In the genomic region with DNA sequence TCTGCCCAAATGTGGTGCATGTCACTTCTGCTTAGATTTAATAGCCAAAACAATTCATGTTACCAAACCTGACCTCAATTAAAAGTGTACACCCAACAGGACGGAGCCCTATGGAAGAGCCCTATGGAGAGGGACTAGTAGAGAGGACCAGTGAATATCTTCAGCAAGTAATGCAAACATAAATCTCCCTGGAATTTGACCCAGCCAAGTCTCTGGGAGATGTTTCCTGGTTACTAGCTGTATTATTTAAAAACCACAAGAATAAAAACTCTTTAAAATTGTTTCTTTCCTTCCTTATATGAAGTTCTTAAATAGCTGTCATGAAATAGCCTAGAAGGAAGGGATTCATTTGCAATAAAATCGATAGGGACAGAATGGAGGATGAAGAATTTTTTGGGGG, we compare ENCODE assay signal across 26 cellular contexts.
"Had no signal": no experiment of that assay in that cellular context is flagged by ENCODE, and none has a peak within 500 bp of the region (broad histone marks: within the 10 kb centered on the region; RNA-seq: fewer than 3 reads in every experiment).

No MANE protein-coding gene starts in this region.

- H3K27ac ChIP-seq: neutrophil, pancreas, psoas muscle, stomach, suprapubic skin, tibial nerve, WERI-Rb-1 had no signal

- H3K27me3 ChIP-seq: neutrophil, stomach, suprapubic skin, tibial nerve had no signal

- H3K4me3 ChIP-seq: pancreas, psoas muscle, skin epidermis, stomach, suprapubic skin, tibial nerve had no signal

- ATAC-seq: activated CD8-positive, alpha-beta T cell treated with anti-CD3 and anti-CD28 coated beads, Interleukin-2, amount 10 ng/mL, durations not matched to agents 7 days and 5 days; pancreas; right cardiac atrium; stimulated activated memory B cell treated with anti-CD40 and anti-IgM and Interleukin-4, amounts not matched to agents 10 μg/mL and 1 μg/mL and 100 μg/mL, for 72 hours had no signal

- DNase-seq: activated CD4-positive, alpha-beta T cell treated with anti-CD3 and anti-CD28 coated beads, Interleukin-2, amount 50 U/mL, for 1 hour; activated CD4-positive, CD25-positive, alpha-beta regulatory T cell treated with anti-CD3 and anti-CD28 coated beads, Interleukin-2, amount 50 U/mL, for 72 hours; activated CD8-positive, alpha-beta T cell treated with anti-CD3 and anti-CD28 coated beads, Interleukin-2, amount 10 ng/mL, durations not matched to agents 7 days and 5 days; activated gamma-delta T cell treated with Interleukin-2 at 50 U/mL for 16 hours; activated T-cell treated with anti-CD3 and anti-CD28 coated beads, Interleukin-2, amount 50 U/mL, for 1 hour; amniotic stem cell; caudate nucleus; dermis blood vessel endothelial cell; effector CD8-positive, alpha-beta T cell; erythroblast; foreskin melanocyte; hippocampal formation; left ventricle myocardium superior; mammary epithelial cell; pancreas; psoas muscle; right cardiac atrium; stimulated activated CD4-positive, alpha-beta T cell treated with anti-CD3 and anti-CD28 coated beads, Interleukin-2, amount 100 ng/mL, for 24 hours; stomach; T-helper 1 cell; WERI-Rb-1 had no signal

- H3K9me3 ChIP-seq: neutrophil, pancreas, psoas muscle, stomach, suprapubic skin, tibial nerve had no signal

- H3K36me3 ChIP-seq: neutrophil, pancreas, stomach, suprapubic skin, tibial nerve, WERI-Rb-1 had no signal

- H3K4me1 ChIP-seq: pancreas, suprapubic skin had no signal
